8 cellular contexts compared by ENCODE assay signal in the genomic region with DNA sequence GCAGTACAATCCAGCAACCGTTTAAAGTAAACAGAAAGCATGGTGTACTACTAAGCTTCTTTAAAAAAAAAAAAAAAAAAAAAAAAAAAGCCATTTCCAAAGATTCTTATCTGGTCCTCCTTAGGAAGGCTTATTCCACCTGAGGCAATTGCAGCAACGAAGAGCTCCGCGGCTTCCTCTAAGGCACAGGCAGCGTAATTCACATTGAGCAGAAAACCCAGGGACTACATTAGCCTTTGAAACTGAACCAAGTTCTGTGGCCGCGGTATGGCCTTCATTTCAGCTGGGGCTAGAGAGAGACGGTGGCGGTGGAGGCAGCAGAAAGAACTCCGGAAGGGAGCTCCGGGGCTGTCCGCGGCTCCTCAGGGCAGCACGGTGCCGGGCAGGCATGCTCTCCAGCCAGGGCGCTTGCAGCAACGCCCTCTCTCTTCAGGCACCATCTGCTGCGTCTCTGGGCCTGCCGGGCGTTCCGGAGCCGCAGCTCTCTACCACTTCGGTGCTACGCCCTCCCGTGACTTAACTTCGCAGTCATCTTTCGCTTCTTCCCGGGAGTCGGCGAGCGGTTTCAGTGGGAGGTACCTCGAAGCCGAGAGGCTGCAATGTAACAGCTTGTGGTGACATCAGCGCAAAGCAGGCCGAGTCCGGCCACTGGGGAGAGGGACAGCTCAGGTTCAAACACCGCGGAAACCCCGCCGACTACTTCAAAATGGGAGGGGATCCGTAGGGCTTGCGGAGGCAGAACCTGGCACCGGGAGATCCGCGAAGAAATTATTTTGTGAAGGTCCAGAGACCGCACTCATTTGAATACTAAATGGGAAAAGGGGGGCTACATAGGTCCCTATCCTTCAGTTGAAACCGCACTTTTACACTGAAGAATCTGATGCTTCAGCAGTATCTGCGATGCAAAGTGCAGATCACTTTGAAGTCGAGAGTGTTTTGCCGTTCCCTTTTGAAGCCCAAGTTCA.
DNase-seq lines count a peak whose midpoint lies in the region; ATAC-seq and TF ChIP-seq lines count a peak whose summit lies in the region.

No MANE protein-coding gene starts in this region.

- no peak overlapping the region for H3K27ac Mint-ChIP-seq in activated CD8-positive, alpha-beta memory T cell treated with anti-CD3 and anti-CD28 coated beads, Interleukin-2, amount 10 ng/mL, durations not matched to agents 7 days and 5 days
- H3K27ac Mint-ChIP-seq in mesothelial cell of epicardium: no peak overlapping the region

- H3K4me1 Mint-ChIP-seq in activated CD8-positive, alpha-beta memory T cell treated with anti-CD3 and anti-CD28 coated beads, Interleukin-2, amount 10 ng/mL, durations not matched to agents 7 days and 5 days: no peaks in the 10 kb centered on the region
- H3K4me1 Mint-ChIP-seq in mesothelial cell of epicardium: peaks cover 42% of the 10 kb centered on the region

- TF ChIP-seq CTCF in epithelial cell of esophagus (IDR thresholded peaks at IDR 0.05; ENCODE audit: insufficient read depth, low read depth, low read length, missing control alignments) (peak; percentile 30), mesothelial cell of epicardium (IDR thresholded peaks at IDR 0.05; ENCODE audit: unreplicated experiment) (no peak)

- CTCF ChIA-PET in activated CD8-positive, alpha-beta memory T cell treated with anti-CD3 and anti-CD28 coated beads, Interleukin-2, amount 10 ng/mL, durations not matched to agents 7 days and 5 days (lab: Charles Lee): interaction anchor here (0.6 to 2.1 kb wide), 5 partner anchors 28 to 227 kb away, joined by 3 to 11 read pairs (median 4); no protein-coding TSS in a partner anchor

- H3K4me3 Mint-ChIP-seq in activated CD8-positive, alpha-beta memory T cell treated with anti-CD3 and anti-CD28 coated beads, Interleukin-2, amount 10 ng/mL, durations not matched to agents 7 days and 5 days: no peak overlapping the region
- no peak overlapping the region for H3K4me3 Mint-ChIP-seq in mesothelial cell of epicardium

- DNase-seq in COLO668 (lab: John Stamatoyannopoulos, UW; ENCODE audit: unreplicated experiment): peak; percentile 83
- DNase-seq in NCI-H82 treated with DMSO at 0.1 percent for 48 hours (lab: John Stamatoyannopoulos, UW; ENCODE audit: unreplicated experiment): peak; percentile 96
- peak; percentile 76 for DNase-seq in activated CD8-positive, alpha-beta memory T cell treated with anti-CD3 and anti-CD28 coated beads, Interleukin-2, amount 10 ng/mL, durations not matched to agents 7 days and 5 days
- peak; percentile 99 for DNase-seq in epithelial cell of esophagus (ENCODE audit: low read depth)
- peak; percentile 72 to 82 for DNase-seq in mesothelial cell of epicardium (ENCODE audit: low spot score in 2 of 2, unreplicated experiment in 2 of 2)
- peak; percentile 22 for DNase-seq in stimulated activated CD8-positive, alpha-beta memory T cell treated with anti-CD3 and anti-CD28 coated beads, Interleukin-15, amount 100 ng/mL, for 24 hours (ENCODE audit: low read depth)

- no peaks in the 10 kb centered on the region for H3K36me3 Mint-ChIP-seq in activated CD8-positive, alpha-beta memory T cell treated with anti-CD3 and anti-CD28 coated beads, Interleukin-2, amount 10 ng/mL, durations not matched to agents 7 days and 5 days
- no peaks in the 10 kb centered on the region for H3K36me3 Mint-ChIP-seq in mesothelial cell of epicardium

- ATAC-seq in GM19463 (IDR thresholded peaks at IDR 0.05; ENCODE audit: unreplicated experiment) (peak; percentile 89), HG03575 (IDR thresholded peaks at IDR 0.05; ENCODE audit: extremely low read depth, insufficient number of reproducible peaks, low FRiP score, unreplicated experiment) (peak; percentile 92)
- peak; percentile 96 for ATAC-seq in activated CD8-positive, alpha-beta memory T cell treated with anti-CD3 and anti-CD28 coated beads, Interleukin-2, amount 10 ng/mL, durations not matched to agents 7 days and 5 days

- peaks cover 10% of the 10 kb centered on the region for H3K27me3 Mint-ChIP-seq in activated CD8-positive, alpha-beta memory T cell treated with anti-CD3 and anti-CD28 coated beads, Interleukin-2, amount 10 ng/mL, durations not matched to agents 7 days and 5 days
- H3K27me3 Mint-ChIP-seq in mesothelial cell of epicardium (ENCODE audit: low read depth): no peaks in the 10 kb centered on the region

- H3K9me3 Mint-ChIP-seq in activated CD8-positive, alpha-beta memory T cell treated with anti-CD3 and anti-CD28 coated beads, Interleukin-2, amount 10 ng/mL, durations not matched to agents 7 days and 5 days (ENCODE audit: low read depth): no peaks in the 10 kb centered on the region
- no peaks in the 10 kb centered on the region for H3K9me3 Mint-ChIP-seq in mesothelial cell of epicardium

- peak overlapping the region; percentile 64 for H3K4me3 ChIP-seq in epithelial cell of esophagus (ENCODE audit: low read length)

Comparison
In these comparisons a context has a peak if more than half of its experiments do, and no peak if none do; other contexts are left out.
1. Peak in every context shown above with its lines: DNase-seq, ATAC-seq and H3K4me3 ChIP-seq.
2. DNase-seq: peak in every context shown above with its lines; median percentile 99 in epithelial cell of esophagus; 96 in NCI-H82 treated with DMSO at 0.1 percent for 48 hours; 83 in COLO668; 77 in mesothelial cell of epicardium; 76 in activated CD8-positive, alpha-beta memory T cell treated with anti-CD3 and anti-CD28 coated beads, Interleukin-2, amount 10 ng/mL, durations not matched to agents 7 days and 5 days; 22 in stimulated activated CD8-positive, alpha-beta memory T cell treated with anti-CD3 and anti-CD28 coated beads, Interleukin-15, amount 100 ng/mL, for 24 hours.